16 cellular contexts compared by ENCODE assay signal in the genomic region with DNA sequence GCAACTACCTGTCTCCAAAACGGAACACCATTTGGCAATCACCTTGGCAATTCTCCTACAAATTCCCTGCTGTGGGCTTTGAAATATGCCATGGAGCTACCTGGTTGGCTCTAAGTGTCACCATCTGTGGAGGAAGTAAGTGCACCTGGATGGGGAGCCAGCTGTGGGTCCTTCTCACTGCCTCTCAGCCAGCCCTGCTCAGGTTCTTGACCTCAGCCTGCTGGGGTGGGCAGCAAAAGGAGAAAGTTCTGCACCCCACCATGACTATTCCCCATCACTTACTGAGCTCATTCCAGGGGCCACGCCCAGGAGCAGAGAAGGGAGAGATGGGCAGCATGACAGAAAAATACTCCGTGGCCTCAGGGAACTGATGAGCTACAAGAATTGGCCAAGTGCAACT.
DNase-seq lines count a peak whose midpoint lies in the region; ATAC-seq and TF ChIP-seq lines count a peak whose summit lies in the region.
"Had no signal": no experiment of that assay in that cellular context is flagged by ENCODE, and none has a peak within 500 bp of the region (broad histone marks: within the 10 kb centered on the region; RNA-seq: fewer than 3 reads in every experiment).

No MANE protein-coding gene starts in this region.

- ATAC-seq in left lobe of liver (peak; percentile 40), HG03342 (IDR thresholded peaks at IDR 0.05; ENCODE audit: unreplicated experiment) (no peak)
- ATAC-seq: CD8-positive, alpha-beta T cell; GM23338 had no signal

- H2AFZ ChIP-seq in MM.1S (ENCODE audit: low read length), result no peak overlapping the region
- H2AFZ ChIP-seq: GM23338 had no signal

- H4K20me1 ChIP-seq in MM.1S (ENCODE audit: insufficient read depth, low read length), result no peaks in the 10 kb centered on the region

- H3K4me2 ChIP-seq in MM.1S (ENCODE audit: low read depth, low read length), result no peak overlapping the region
- H3K4me2 ChIP-seq: GM23338 had no signal

- H3K79me2 ChIP-seq in MM.1S (ENCODE audit: low read length), result peaks cover 78% of the 10 kb centered on the region

- H3K9me2 ChIP-seq in MM.1S (replicated peaks; ENCODE audit: insufficient read depth, low read length), result no peaks in the 10 kb centered on the region

- H3K27ac Mint-ChIP-seq in activated T-helper 1 cell treated with anti-CD3 and anti-CD28 coated beads, Interleukin-12 subunit alpha, Interleukin-12 subunit beta, Interleukin-2, Interleukin-4 antibody, amounts not matched to agents 30 ng/mL and 10 ng/mL and 1 ng/mL, durations not matched to agents 14 hours and 24 hours and 36 hours, result no peak overlapping the region
- H3K27ac Mint-ChIP-seq: CD8-positive, alpha-beta T cell; GM23338; IgD-negative memory B cell had no signal

- H3K4me3 ChIP-seq in AG04450 (ENCODE audit: low read depth, low read length), result no peak overlapping the region
- no peak overlapping the region for H3K4me3 ChIP-seq in MM.1S (ENCODE audit: low read length)
- H3K4me3 ChIP-seq: GM23338 had no signal

- H3K4me3 Mint-ChIP-seq in activated T-helper 1 cell treated with anti-CD3 and anti-CD28 coated beads, Interleukin-12 subunit alpha, Interleukin-12 subunit beta, Interleukin-2, Interleukin-4 antibody, amounts not matched to agents 30 ng/mL and 10 ng/mL and 1 ng/mL, durations not matched to agents 14 hours and 24 hours and 36 hours, result no peak overlapping the region
- H3K4me3 Mint-ChIP-seq: CD14-positive monocyte; CD8-positive, alpha-beta T cell; GM23338; IgD-negative memory B cell had no signal

- H3K9ac ChIP-seq in MM.1S (ENCODE audit: low read length), result no peak overlapping the region

- no peaks in the 10 kb centered on the region for H3K36me3 Mint-ChIP-seq in activated T-helper 1 cell treated with anti-CD3 and anti-CD28 coated beads, Interleukin-12 subunit alpha, Interleukin-12 subunit beta, Interleukin-2, Interleukin-4 antibody, amounts not matched to agents 30 ng/mL and 10 ng/mL and 1 ng/mL, durations not matched to agents 14 hours and 24 hours and 36 hours (ENCODE audit: low read depth)
- H3K36me3 Mint-ChIP-seq: CD8-positive, alpha-beta T cell had no signal

- H3K4me1 ChIP-seq in MM.1S (ENCODE audit: low read length), result no peaks in the 10 kb centered on the region

- CTCF ChIA-PET in AG04450 (lab: Charles Lee), result interaction anchor here (2.0 to 4.0 kb wide), 2 partner anchors 12 to 396 kb away, joined by 7 to 18 read pairs; no protein-coding TSS in a partner anchor

- H3K9me3 ChIP-seq in AG04450 (ENCODE audit: control insufficient read depth, insufficient read depth, low read length) (no peaks in the 10 kb centered on the region), MM.1S (replicated peaks; ENCODE audit: insufficient read depth, low read length) (no peaks in the 10 kb centered on the region)

- POLR2A ChIA-PET in AG04450 (lab: Yijun Ruan, JAX), result no interaction called here

- H3K27me3 ChIP-seq in AG04450 (ENCODE audit: control insufficient read depth, insufficient read depth, low read length) (no peaks in the 10 kb centered on the region), MM.1S (replicated peaks; ENCODE audit: insufficient read depth, low read length) (no peaks in the 10 kb centered on the region)

- H3K36me3 ChIP-seq in MM.1S (replicated peaks; ENCODE audit: insufficient read depth, low read length), result peaks cover 26% of the 10 kb centered on the region

- H3K9me3 Mint-ChIP-seq in activated T-helper 1 cell treated with anti-CD3 and anti-CD28 coated beads, Interleukin-12 subunit alpha, Interleukin-12 subunit beta, Interleukin-2, Interleukin-4 antibody, amounts not matched to agents 30 ng/mL and 10 ng/mL and 1 ng/mL, durations not matched to agents 14 hours and 24 hours and 36 hours, result no peaks in the 10 kb centered on the region
- H3K9me3 Mint-ChIP-seq: CD8-positive, alpha-beta T cell; GM23338; IgD-negative memory B cell had no signal

- TF ChIP-seq CTCF in AG04450 (IDR thresholded peaks at IDR 0.05; ENCODE audit: low read depth, low read length) (no peak), MM.1S (IDR thresholded peaks at IDR 0.05; ENCODE audit: low read length) (no peak)

- DNase-seq in AG04450 (ENCODE audit: low read depth, low spot score) (no peak), NCI-H2171 (lab: John Stamatoyannopoulos, UW) (peak; percentile 44), RPMI7951 (ENCODE audit: low read depth) (peak; percentile 47), left lobe of liver (ENCODE audit: low spot score) (peak; percentile 23), MM.1S (no peak), AG08396 (ENCODE audit: low spot score) (no peak)
- DNase-seq in activated T-helper 1 cell treated with anti-CD3 and anti-CD28 coated beads, Interleukin-12 subunit alpha, Interleukin-12 subunit beta, Interleukin-2, Interleukin-4 antibody, amounts not matched to agents 30 ng/mL and 10 ng/mL and 1 ng/mL, durations not matched to agents 14 hours and 24 hours and 36 hours (ENCODE audit: low spot score), result no peak
- DNase-seq: ACHN; CD8-positive, alpha-beta T cell; COR-L47; DND-41; GF-D8 had no signal

- H3K27me3 Mint-ChIP-seq in activated T-helper 1 cell treated with anti-CD3 and anti-CD28 coated beads, Interleukin-12 subunit alpha, Interleukin-12 subunit beta, Interleukin-2, Interleukin-4 antibody, amounts not matched to agents 30 ng/mL and 10 ng/mL and 1 ng/mL, durations not matched to agents 14 hours and 24 hours and 36 hours (ENCODE audit: insufficient read depth), result no peaks in the 10 kb centered on the region
- H3K27me3 Mint-ChIP-seq: IgD-negative memory B cell had no signal

- H3F3A ChIP-seq in MM.1S (ENCODE audit: insufficient read depth, low read length), result peaks cover 3% of the 10 kb centered on the region

- intact Hi-C loops in activated T-helper 1 cell treated with anti-CD3 and anti-CD28 coated beads, Interleukin-12 subunit alpha, Interleukin-12 subunit beta, Interleukin-2, Interleukin-4 antibody, amounts not matched to agents 30 ng/mL and 10 ng/mL and 1 ng/mL, durations not matched to agents 14 hours and 24 hours and 36 hours (cut with micrococcal nuclease), result no loop called here

- H3K4me1 Mint-ChIP-seq in activated T-helper 1 cell treated with anti-CD3 and anti-CD28 coated beads, Interleukin-12 subunit alpha, Interleukin-12 subunit beta, Interleukin-2, Interleukin-4 antibody, amounts not matched to agents 30 ng/mL and 10 ng/mL and 1 ng/mL, durations not matched to agents 14 hours and 24 hours and 36 hours (ENCODE audit: low read depth), result no peaks in the 10 kb centered on the region

- peak overlapping the region; percentile 23 for H3K27ac ChIP-seq in AG04450 (ENCODE audit: low read depth, low read length)
- H3K27ac ChIP-seq in MM.1S (ENCODE audit: low read length), result no peak overlapping the region

Comparison
In these comparisons a context has a peak if more than half of its experiments do, and no peak if none do; other contexts are left out.
1. DNase-seq: peak in NCI-H2171 (single experiment), RPMI7951 (single experiment) and left lobe of liver (single experiment); none in AG04450 (single experiment), MM.1S (single experiment), AG08396 (single experiment) and activated T-helper 1 cell treated with anti-CD3 and anti-CD28 coated beads, Interleukin-12 subunit alpha, Interleukin-12 subunit beta, Interleukin-2, Interleukin-4 antibody, amounts not matched to agents 30 ng/mL and 10 ng/mL and 1 ng/mL, durations not matched to agents 14 hours and 24 hours and 36 hours (single experiment).